Comparison of ENCODE assay signal across 1 cellular context in the genomic region with DNA sequence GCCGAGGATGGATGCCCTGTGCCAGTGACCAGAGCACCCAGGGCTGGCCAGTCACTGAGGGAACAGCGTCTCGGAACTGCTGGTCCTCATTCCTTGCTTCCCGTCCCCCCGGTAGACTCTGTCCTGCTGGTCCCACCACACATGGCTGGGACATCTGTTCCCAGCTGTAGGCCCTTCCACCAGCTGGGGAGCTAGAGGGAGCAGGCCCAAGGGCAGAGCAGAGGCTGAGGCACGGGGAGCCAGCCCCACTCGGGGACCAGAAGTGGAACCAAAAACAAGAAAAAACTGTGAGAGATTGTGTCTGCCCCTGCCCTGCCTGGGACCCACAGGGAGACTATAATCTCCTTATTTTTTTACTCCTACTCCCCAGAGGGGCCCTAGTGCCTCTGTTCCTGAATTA.
TF ChIP-seq lines count a peak whose summit lies in the region.

No MANE protein-coding gene starts in this region.

TF ChIP-seq in K562, 482 proteins besides CTCF, POLR2A, EP300 and RAD21:
- peak; percentile 11; the same call in 1 of the 2 replicates for TF ChIP-seq RBFOX2 (IDR thresholded peaks at IDR 0.05; ENCODE audit: low read depth, low read length)
- TF ChIP-seq, protein P1, sequence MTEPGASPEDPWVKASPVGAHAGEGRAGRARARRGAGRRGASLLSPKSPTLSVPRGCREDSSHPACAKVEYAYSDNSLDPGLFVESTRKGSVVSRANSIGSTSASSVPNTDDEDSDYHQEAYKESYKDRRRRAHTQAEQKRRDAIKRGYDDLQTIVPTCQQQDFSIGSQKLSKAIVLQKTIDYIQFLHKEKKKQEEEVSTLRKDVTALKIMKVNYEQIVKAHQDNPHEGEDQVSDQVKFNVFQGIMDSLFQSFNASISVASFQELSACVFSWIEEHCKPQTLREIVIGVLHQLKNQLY (CRISPR knock-in tag; conservative IDR thresholded peaks at IDR 0.05) = no peak
